In the genomic region with DNA sequence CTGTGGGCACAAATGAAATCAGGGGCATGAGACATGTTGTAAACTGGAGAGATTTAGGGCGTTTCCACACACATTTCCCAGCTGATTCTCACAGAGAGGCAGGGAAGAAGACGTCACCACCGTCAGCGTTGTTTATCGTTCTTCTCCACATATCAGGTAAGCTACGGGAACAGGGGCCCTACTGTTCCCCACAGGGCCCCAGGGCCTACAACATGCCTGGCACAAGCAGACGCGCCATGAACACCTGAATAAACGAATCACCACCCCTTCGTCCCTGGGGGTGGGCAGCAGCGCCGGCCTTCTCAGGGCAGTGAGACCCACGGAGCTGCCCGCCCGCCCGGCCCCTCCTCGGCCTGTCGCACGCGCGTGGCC, we compare ENCODE assay signal across 8 cellular contexts. TPM values are rescaled to one million over a fixed set of nuclear protein-coding genes. Genes with fewer than 3 reads are reported as not detected.
DNase-seq lines count a peak whose midpoint lies in the region; ATAC-seq and TF ChIP-seq lines count a peak whose summit lies in the region.

No MANE protein-coding gene starts in this region.

- H3K9me3 Mint-ChIP-seq in effector memory CD8-positive, alpha-beta T cell: no peaks in the 10 kb centered on the region
- no peaks in the 10 kb centered on the region for H3K9me3 Mint-ChIP-seq in naive thymus-derived CD8-positive, alpha-beta T cell

- peak overlapping the region; percentile 90 to 94 for H3K4me3 Mint-ChIP-seq in effector memory CD8-positive, alpha-beta T cell
- peak overlapping the region; percentile 89 to 97 (median 93) for H3K4me3 Mint-ChIP-seq in naive thymus-derived CD8-positive, alpha-beta T cell

- H3K36me3 Mint-ChIP-seq in effector memory CD8-positive, alpha-beta T cell (ENCODE audit: insufficient read depth): peaks cover 11% of the 10 kb centered on the region
- H3K36me3 Mint-ChIP-seq in naive thymus-derived CD8-positive, alpha-beta T cell: peaks cover 0 to 8% (median 4%) of the 10 kb centered on the region in 3 donors

- CTCF ChIA-PET in BJ (lab: Yijun Ruan, JAX) (interaction anchor here (0.5 to 2.3 kb wide), 4 partner anchors 15 to 1802 kb away, joined by 3 to 7 read pairs (median 4); no protein-coding TSS in a partner anchor), PC-9 (lab: Charles Lee) (no interaction called here)

- H3K36me3 ChIP-seq in BJ (ENCODE audit: control insufficient read depth, insufficient read depth, low read length) (no peaks in the 10 kb centered on the region), PC-9 (ENCODE audit: low read depth) (no peaks in the 10 kb centered on the region)

- H3K27ac Mint-ChIP-seq in effector memory CD8-positive, alpha-beta T cell: peak overlapping the region; percentile 89 to 94
- H3K27ac Mint-ChIP-seq in naive thymus-derived CD8-positive, alpha-beta T cell: peak overlapping the region; percentile 89 to 98 (median 94)

- H3K4me1 ChIP-seq in PC-9 (replicated peaks; ENCODE audit: insufficient read depth): 0 out of 2 replicates have a peak, but pooled peaks cover 12% of the 10 kb centered on the region

- H3K4me3 ChIP-seq in BJ (ENCODE audit: low read depth, low read length) (peak overlapping the region; percentile 82), PC-9 (peak overlapping the region; percentile 89)

- no peaks in the 10 kb centered on the region for H3K9me3 ChIP-seq in PC-9 (ENCODE audit: insufficient read depth, low read depth)

- peaks cover 6% of the 10 kb centered on the region; the same call in 1 of the 2 replicates for H3K79me2 ChIP-seq in PC-9 (ENCODE audit: low read depth)

- peaks cover 14 to 16% of the 10 kb centered on the region in 2 donors for H3K4me1 Mint-ChIP-seq in effector memory CD8-positive, alpha-beta T cell (ENCODE audit: low read depth in 2 of 2)
- H3K4me1 Mint-ChIP-seq in naive thymus-derived CD8-positive, alpha-beta T cell: peaks cover 19 to 45% (median 29%) of the 10 kb centered on the region in 4 donors

- peak; percentile 13 for ATAC-seq in GM21825 (IDR thresholded peaks at IDR 0.05; ENCODE audit: unreplicated experiment)
- ATAC-seq in effector memory CD8-positive, alpha-beta T cell (replicated peaks): peak; percentile 31
- peak in 1 of 2 donors; percentile 48 for ATAC-seq in naive thymus-derived CD8-positive, alpha-beta T cell

- peak overlapping the region; percentile 100 for H2AFZ ChIP-seq in PC-9

- DNase-seq in BJ (ENCODE audit: low read depth) (no peak), PC-9 (peak in 1 of 2 experiments; percentile 9), iPS-NIHi11 (ENCODE audit: low spot score) (no peak), amygdala (lab: John Stamatoyannopoulos, UW) (no peak), CD1c-positive myeloid dendritic cell (ENCODE audit: extremely low spot score) (no peak)
- DNase-seq in effector memory CD8-positive, alpha-beta T cell: peak in 2 of 3 experiments; percentile 4 to 17
- peak in 1 of 10 donors; percentile 28 for DNase-seq in naive thymus-derived CD8-positive, alpha-beta T cell

- H3K27me3 ChIP-seq in BJ (ENCODE audit: control insufficient read depth, insufficient read depth, low read length): no peaks in the 10 kb centered on the region
- no peaks in the 10 kb centered on the region for H3K27me3 ChIP-seq in PC-9 (ENCODE audit: insufficient read depth, low read depth)

- H3F3A ChIP-seq in PC-9 (ENCODE audit: insufficient read depth, low read depth): no peaks in the 10 kb centered on the region; the same call in 1 of the 2 replicates

- POLR2A ChIA-PET in BJ (lab: Charles Lee) (interaction anchor here (0.7 kb wide), 1 partner anchor 34 kb away, joined by 8 read pairs; no protein-coding TSS in a partner anchor), PC-9 (lab: Charles Lee; ENCODE audit: unreplicated experiment) (interaction anchor here (0.5 to 0.7 kb wide), 5 partner anchors 18 to 624 kb away, joined by 3 to 9 read pairs (median 5); no protein-coding TSS in a partner anchor)
- POLR2A ChIA-PET in naive thymus-derived CD8-positive, alpha-beta T cell (lab: Charles Lee): interaction anchor here (0.5 to 1.4 kb wide), 2 partner anchors 134 to 855 kb away, joined by 3 read pairs; no protein-coding TSS in a partner anchor

- peaks cover 0 to 10% of the 10 kb centered on the region in 2 donors for H3K27me3 Mint-ChIP-seq in effector memory CD8-positive, alpha-beta T cell
- H3K27me3 Mint-ChIP-seq in naive thymus-derived CD8-positive, alpha-beta T cell: no peaks in the 10 kb centered on the region

- TSS peak; percentile 46 for BruUV-seq in PC-9 (replicated peaks; lab: Mats Ljungman, UMichigan)

- no peaks in the 10 kb centered on the region for H4K20me1 ChIP-seq in PC-9 (ENCODE audit: insufficient read depth)

- H3K4me2 ChIP-seq in PC-9: peak overlapping the region; percentile 96

- TF ChIP-seq CTCF in BJ (IDR thresholded peaks at IDR 0.05; ENCODE audit: insufficient read depth, low read depth, low read length) (no peak), PC-9 (conservative IDR thresholded peaks at IDR 0.05) (no peak)

- H3K9me2 ChIP-seq in PC-9 (ENCODE audit: insufficient read depth): no peaks in the 10 kb centered on the region

- intact Hi-C loops in PC-9 (cut with micrococcal nuclease; ENCODE audit: unreplicated experiment): no loop called here

- no peak overlapping the region for H3K27ac ChIP-seq in PC-9

RNA-seq across cellular contexts. Expression of gene EFCAB6, which starts 0.3 kb away (rescaled TPM):
- polyA plus RNA-seq in BJ (2011; rRNA removed): 0.75 and 1.4 TPM in 2 replicates
- polyA minus RNA-seq in BJ (2011; rRNA and poly(A)+ RNA removed): 0.52 and 0.67 TPM in 2 replicates
- total RNA-seq in PC-9 (2021): 2.3 and 2.5 TPM in 2 replicates
- total RNA-seq in naive thymus-derived CD8-positive, alpha-beta T cell: 1 to 10 TPM in 1 of 2 experiments, under 1 TPM in 1; 0.58 to 1.7 TPM
- under 1 TPM in 1 of 3 donors, not detected in 2; 0.14 TPM for polyA plus RNA-seq in naive thymus-derived CD8-positive, alpha-beta T cell

RNA-seq across cellular contexts. Expression of gene SULT4A1, which starts 50.5 kb away (rescaled TPM):
- 0.15 and 0.39 TPM in 2 replicates for polyA plus RNA-seq in BJ (2011; rRNA removed)
- polyA minus RNA-seq in BJ (2011; rRNA and poly(A)+ RNA removed): 0.14 and 0.67 TPM in 2 replicates
- 3.2 and 3.4 TPM in 2 replicates for total RNA-seq in PC-9 (2021)
- total RNA-seq in naive thymus-derived CD8-positive, alpha-beta T cell: not detected
- not detected for polyA plus RNA-seq in naive thymus-derived CD8-positive, alpha-beta T cell

Comparison
In these comparisons a context has a peak if more than half of its experiments do, and no peak if none do; other contexts are left out.
1. DNase-seq: peak in effector memory CD8-positive, alpha-beta T cell (2 of 3); none in BJ (single experiment), iPS-NIHi11 (single experiment), amygdala (0 of 56) and CD1c-positive myeloid dendritic cell (single experiment).